Comparison of ENCODE assay signal across 21 cellular contexts in genomic region chr2:232637832-232638231, GRCh38.
"Had no signal": no experiment of that assay in that cellular context is flagged by ENCODE, and none has a peak within 500 bp of the region (broad histone marks: within the 10 kb centered on the region; RNA-seq: fewer than 3 reads in every experiment).

No MANE protein-coding gene starts in this region.

- H3K9me3 Mint-ChIP-seq: activated CD4-positive, alpha-beta memory T cell treated with anti-CD3 and anti-CD28 coated beads for 36 hours; activated naive CD4-positive, alpha-beta T cell treated with anti-CD3 and anti-CD28 coated beads, Interleukin-2, amount 10 ng/mL, durations not matched to agents 7 days and 5 days; activated T-cell treated with anti-CD3 and anti-CD28 coated beads, Interleukin-2, amount 50 U/mL, for 24 hours had no signal

- H3K4me3 Mint-ChIP-seq: activated CD4-positive, alpha-beta memory T cell treated with anti-CD3 and anti-CD28 coated beads for 36 hours; activated CD4-positive, alpha-beta T cell treated with anti-CD3 and anti-CD28 coated beads for 36 hours; activated T-cell treated with anti-CD3 and anti-CD28 coated beads, Interleukin-2, amount 50 U/mL, for 24 hours had no signal

- H3K4me3 ChIP-seq: colonic mucosa, esophagus squamous epithelium, mucosa of descending colon, skin epidermis, suprapubic skin, upper lobe of right lung had no signal

- H3K27ac Mint-ChIP-seq: activated CD4-positive, alpha-beta memory T cell treated with anti-CD3 and anti-CD28 coated beads for 36 hours; activated CD4-positive, alpha-beta T cell treated with anti-CD3 and anti-CD28 coated beads for 36 hours; activated CD8-positive, alpha-beta memory T cell treated with anti-CD3 and anti-CD28 coated beads, Interleukin-2, amount 10 ng/mL, durations not matched to agents 7 days and 5 days; activated T-cell treated with anti-CD3 and anti-CD28 coated beads, Interleukin-2, amount 50 U/mL, for 24 hours had no signal

- H3K36me3 Mint-ChIP-seq: activated CD4-positive, alpha-beta memory T cell treated with anti-CD3 and anti-CD28 coated beads for 36 hours; activated CD8-positive, alpha-beta memory T cell treated with anti-CD3 and anti-CD28 coated beads, Interleukin-2, amount 10 ng/mL, durations not matched to agents 7 days and 5 days; activated naive CD4-positive, alpha-beta T cell treated with anti-CD3 and anti-CD28 coated beads, Interleukin-2, amount 10 ng/mL, durations not matched to agents 7 days and 5 days had no signal

- H3K27ac ChIP-seq: colonic mucosa, esophagus squamous epithelium, neutrophil, parathyroid adenoma, skin epidermis, suprapubic skin, upper lobe of right lung had no signal

- DNase-seq: activated CD4-positive, alpha-beta memory T cell treated with anti-CD3 and anti-CD28 coated beads for 36 hours; activated CD4-positive, alpha-beta T cell treated with anti-CD3 and anti-CD28 coated beads for 36 hours; activated CD8-positive, alpha-beta memory T cell treated with anti-CD3 and anti-CD28 coated beads, Interleukin-2, amount 10 ng/mL, durations not matched to agents 7 days and 5 days; activated naive CD4-positive, alpha-beta T cell treated with anti-CD3 and anti-CD28 coated beads, Interleukin-2, amount 10 ng/mL, durations not matched to agents 7 days and 5 days; activated T-cell treated with anti-CD3 and anti-CD28 coated beads, Interleukin-2, amount 50 U/mL, for 24 hours; colonic mucosa; effector CD4-positive, alpha-beta T cell; esophagus squamous epithelium; left colon; mucosa of descending colon; naive thymus-derived CD4-positive, alpha-beta T cell; retina; stimulated activated CD4-positive, alpha-beta T cell treated with anti-CD3 and anti-CD28 coated beads, Interleukin-4, amount 100 ng/mL, for 4 hours; stimulated activated CD8-positive, alpha-beta memory T cell treated with anti-CD3 and anti-CD28 coated beads, Interleukin-4, amount 100 ng/mL, for 48 hours; stimulated activated naive CD4-positive, alpha-beta T cell treated with Interleukin-2 at 50 U/mL for 16 hours; upper lobe of right lung had no signal

- H3K79me2 ChIP-seq: parathyroid adenoma had no signal

- H3K9ac ChIP-seq: parathyroid adenoma had no signal

- H3K36me3 ChIP-seq: colonic mucosa, esophagus squamous epithelium, neutrophil, suprapubic skin, upper lobe of right lung had no signal

- H3K4me1 ChIP-seq: parathyroid adenoma had no signal

- ATAC-seq: activated CD4-positive, alpha-beta T cell treated with anti-CD3 and anti-CD28 coated beads for 36 hours; activated CD8-positive, alpha-beta memory T cell treated with anti-CD3 and anti-CD28 coated beads, Interleukin-2, amount 10 ng/mL, durations not matched to agents 7 days and 5 days; left colon; mucosa of descending colon; naive thymus-derived CD4-positive, alpha-beta T cell; SK-N-SH treated with all-trans-retinoic acid at 6 μM for 48 hours; upper lobe of right lung had no signal

- H2AFZ ChIP-seq: parathyroid adenoma had no signal

- H3K9me3 ChIP-seq: colonic mucosa, esophagus squamous epithelium, mucosa of descending colon, neutrophil, suprapubic skin, upper lobe of right lung had no signal
